ENCODE assay signal across 18 cellular contexts in the genomic region with DNA sequence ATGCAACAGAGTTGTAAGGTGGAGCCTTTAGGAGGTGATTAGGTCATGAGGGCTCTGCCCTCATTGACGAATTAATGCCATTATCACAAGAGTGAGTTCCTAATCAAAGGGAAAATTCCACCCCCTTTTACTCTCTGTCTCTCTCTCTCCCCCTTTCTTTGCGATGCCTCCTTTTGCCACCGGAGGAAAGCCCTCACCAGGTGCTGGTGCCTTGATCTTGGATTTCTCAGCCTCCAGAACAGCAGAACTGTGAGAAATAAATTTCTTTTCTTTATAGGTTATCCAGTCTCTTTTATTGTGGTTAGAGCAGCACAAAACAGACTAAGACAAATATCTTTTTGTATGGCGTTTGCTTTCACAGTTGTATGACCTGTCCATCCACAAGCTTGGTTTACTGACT.
A peak's percentile ranks its signal among the peaks of the same experiment; 100 is the strongest.
DNase-seq lines count a peak whose midpoint lies in the region; ATAC-seq and TF ChIP-seq lines count a peak whose summit lies in the region.
"Had no signal": no experiment of that assay in that cellular context is flagged by ENCODE, and none has a peak within 500 bp of the region (broad histone marks: within the 10 kb centered on the region; RNA-seq: fewer than 3 reads in every experiment).

No MANE protein-coding gene starts in this region.

- no peak overlapping the region for H2AK5ac ChIP-seq in mesendoderm (ENCODE audit: low read length)

- no peaks in the 10 kb centered on the region for H3K79me1 ChIP-seq in mesendoderm (ENCODE audit: low read length)

- H3K27ac Mint-ChIP-seq in GM23338 (no peak overlapping the region), endodermal cell (no peak overlapping the region)
- H3K27ac Mint-ChIP-seq: B cell; CD4-positive, CD25-positive, alpha-beta regulatory T cell; HFFc6; IgD-negative memory B cell had no signal

- H3K4me1 ChIP-seq in GM23338 (ENCODE audit: insufficient read depth) = no peaks in the 10 kb centered on the region
- H3K4me1 ChIP-seq in Loucy (ENCODE audit: insufficient read depth, low read length, poor library complexity, severe bottlenecking) = peaks cover 3% of the 10 kb centered on the region
- peaks cover 9% of the 10 kb centered on the region for H3K4me1 ChIP-seq in endodermal cell (ENCODE audit: control insufficient read depth, insufficient read depth, low read length)
- no peaks in the 10 kb centered on the region for H3K4me1 ChIP-seq in mesendoderm (ENCODE audit: control insufficient read depth, low read depth, low read length)
- H3K4me1 ChIP-seq: BLaER1 treated with 17β-estradiol and CSF1 and Interleukin-3, amounts not matched to agents 10 nM and 100 nM had no signal

- no peaks in the 10 kb centered on the region for H3K36me3 ChIP-seq in GM23338 (ENCODE audit: insufficient read depth)
- H3K36me3 ChIP-seq in Loucy (ENCODE audit: insufficient read depth, low read length) = no peaks in the 10 kb centered on the region
- no peaks in the 10 kb centered on the region for H3K36me3 ChIP-seq in endodermal cell (ENCODE audit: control insufficient read depth, insufficient read depth, low read length)
- H3K36me3 ChIP-seq in mesendoderm (ENCODE audit: control insufficient read depth, insufficient read depth, low read length) = no peaks in the 10 kb centered on the region
- H3K36me3 ChIP-seq: BLaER1 treated with 17β-estradiol and CSF1 and Interleukin-3, amounts not matched to agents 10 nM and 100 nM had no signal

- TF ChIP-seq CTCF in GM23338 (conservative IDR thresholded peaks at IDR 0.05; ENCODE audit: low read depth in 2 of 2) (0 out of 4 replicates have a peak, but pooled peaks of 1 of the 2 experiments have one; percentile 9), Loucy (conservative IDR thresholded peaks at IDR 0.05; ENCODE audit: low read length) (peak; percentile 25), endodermal cell (conservative IDR thresholded peaks at IDR 0.05) (peak; percentile 49)

- no peak overlapping the region for H3K56ac ChIP-seq in mesendoderm (ENCODE audit: low read length)

- no peak overlapping the region for H4K8ac ChIP-seq in mesendoderm (ENCODE audit: low read depth, low read length)

- ATAC-seq in GM23338 = peak; percentile 36; the same call in 2 of the 3 replicates
- ATAC-seq: HCT116 had no signal

- H4K20me1 ChIP-seq in GM23338 (replicated peaks; ENCODE audit: insufficient read depth) (no peaks in the 10 kb centered on the region), Loucy (ENCODE audit: insufficient read depth, low read length, poor library complexity, severe bottlenecking) (no peaks in the 10 kb centered on the region)
- H4K20me1 ChIP-seq: BLaER1 treated with 17β-estradiol and CSF1 and Interleukin-3, amounts not matched to agents 10 nM and 100 nM had no signal

- no peaks in the 10 kb centered on the region for H3K27me3 ChIP-seq in GM23338 (ENCODE audit: insufficient read depth)
- no peaks in the 10 kb centered on the region for H3K27me3 ChIP-seq in Loucy (ENCODE audit: insufficient read depth, low read length, poor library complexity, severe bottlenecking)
- peaks cover 53% of the 10 kb centered on the region for H3K27me3 ChIP-seq in endodermal cell (ENCODE audit: control insufficient read depth, insufficient read depth, low read length, poor library complexity, severe bottlenecking)
- H3K27me3 ChIP-seq in mesendoderm (ENCODE audit: insufficient read depth, low read length, poor library complexity) = no peaks in the 10 kb centered on the region
- H3K27me3 ChIP-seq: BLaER1 treated with 17β-estradiol and CSF1 and Interleukin-3, amounts not matched to agents 10 nM and 100 nM had no signal

- H3K79me2 ChIP-seq in GM23338 (replicated peaks; ENCODE audit: insufficient read depth) (no peaks in the 10 kb centered on the region), Loucy (ENCODE audit: insufficient read depth, low read length) (no peaks in the 10 kb centered on the region), mesendoderm (ENCODE audit: control insufficient read depth, insufficient read depth, low read length) (no peaks in the 10 kb centered on the region)

- H3K9me3 ChIP-seq in Loucy (ENCODE audit: insufficient read depth, low read depth, low read length) (no peaks in the 10 kb centered on the region), endodermal cell (ENCODE audit: control insufficient read depth, low read length) (peaks cover 4% of the 10 kb centered on the region)
- H3K9me3 ChIP-seq: BLaER1 treated with 17β-estradiol and CSF1 and Interleukin-3, amounts not matched to agents 10 nM and 100 nM had no signal

- H3K36me3 Mint-ChIP-seq in GM23338 (ENCODE audit: low read depth) = no peaks in the 10 kb centered on the region
- no peaks in the 10 kb centered on the region for H3K36me3 Mint-ChIP-seq in endodermal cell (ENCODE audit: low read depth)
- H3K36me3 Mint-ChIP-seq: CD4-positive, CD25-positive, alpha-beta regulatory T cell; IgD-negative memory B cell had no signal

- no peak overlapping the region for H2BK5ac ChIP-seq in mesendoderm (ENCODE audit: low read length)

- no peaks in the 10 kb centered on the region for H3K4me1 Mint-ChIP-seq in GM23338
- peaks cover 25% of the 10 kb centered on the region for H3K4me1 Mint-ChIP-seq in endodermal cell
- H3K4me1 Mint-ChIP-seq: B cell; CD4-positive, CD25-positive, alpha-beta regulatory T cell; CD8-positive, alpha-beta memory T cell had no signal

- no peak overlapping the region for H3K23ac ChIP-seq in mesendoderm (ENCODE audit: low read length)

- 50 to 80% methylated on average over 1 to 4 of the region's 4 CpGs for WGBS in endodermal cell (ENCODE audit: insufficient coverage in 1 of 2, insufficient read length in 1 of 2), 2 experiments
- no CpG with 5 or more reads among the region's 4 CpGs for WGBS in mesendoderm (ENCODE audit: extremely low coverage, insufficient coverage, low lambda C conversion rate)

- H3K9ac ChIP-seq in Loucy (ENCODE audit: low read depth, low read length, poor library complexity, severe bottlenecking) (no peak overlapping the region), endodermal cell (ENCODE audit: extremely low read depth, low read length, poor library complexity, severe bottlenecking) (no peak overlapping the region), mesendoderm (ENCODE audit: low read length) (no peak overlapping the region)
- H3K9ac ChIP-seq: BLaER1 treated with 17β-estradiol and CSF1 and Interleukin-3, amounts not matched to agents 10 nM and 100 nM had no signal

- H3F3A ChIP-seq in GM23338 (replicated peaks; ENCODE audit: low read depth) (no peaks in the 10 kb centered on the region), Loucy (ENCODE audit: low read depth) (no peaks in the 10 kb centered on the region)

- H2AFZ ChIP-seq in GM23338 = no peak overlapping the region
- no peak overlapping the region for H2AFZ ChIP-seq in Loucy (ENCODE audit: low read length)

- H3K4me3 ChIP-seq in GM23338 (no peak overlapping the region), Loucy (ENCODE audit: low read length, poor library complexity, severe bottlenecking) (no peak overlapping the region), endodermal cell (ENCODE audit: low read length) (no peak overlapping the region), mesendoderm (ENCODE audit: low read length) (no peak overlapping the region)
- H3K4me3 ChIP-seq: BLaER1 treated with 17β-estradiol and CSF1 and Interleukin-3, amounts not matched to agents 10 nM and 100 nM had no signal

- DNase-seq in GM23338 (ENCODE audit: low spot score) (peak; percentile 27), endodermal cell (no peak), mesendoderm (peak; percentile 14), HuH-7 (ENCODE audit: low spot score) (no peak), NCI-H345 treated with DMSO at 0.1 percent for 48 hours (lab: John Stamatoyannopoulos, UW; ENCODE audit: unreplicated experiment) (no peak)
- DNase-seq in activated CD8-positive, alpha-beta memory T cell treated with anti-CD3 and anti-CD28 coated beads, Interleukin-2, amount 50 U/mL, for 48 hours = no peak
- DNase-seq: CD4-positive, CD25-positive, alpha-beta regulatory T cell; CD8-positive, alpha-beta memory T cell; COR-L47; DMS 273 treated with DMSO at 0.1 percent for 48 hours; DMS53; HFFc6; KBM-7 had no signal

- H3K4ac ChIP-seq in mesendoderm (ENCODE audit: low read depth, low read length) = no peak overlapping the region

- H3K4me3 Mint-ChIP-seq in GM23338 (no peak overlapping the region), endodermal cell (no peak overlapping the region)
- H3K4me3 Mint-ChIP-seq: B cell; CD4-positive, CD25-positive, alpha-beta regulatory T cell; CD8-positive, alpha-beta memory T cell; HFFc6; IgD-negative memory B cell had no signal

- H2BK120ac ChIP-seq in mesendoderm (ENCODE audit: low read depth, low read length) = no peak overlapping the region

- no peak overlapping the region for H3K18ac ChIP-seq in mesendoderm (ENCODE audit: low read length)

- H3K9me2 ChIP-seq in GM23338 (ENCODE audit: insufficient read depth) = peaks cover 2% of the 10 kb centered on the region; the same call in 1 of the 2 replicates
- H3K9me2 ChIP-seq in Loucy (replicated peaks; ENCODE audit: low read depth, low read length) = no peaks in the 10 kb centered on the region

- no peak overlapping the region for H4K5ac ChIP-seq in mesendoderm (ENCODE audit: low read length)

- H3K27ac ChIP-seq in GM23338 (ENCODE audit: low read depth) = no peak overlapping the region
- H3K27ac ChIP-seq in endodermal cell (ENCODE audit: low read depth, low read length) = no peak overlapping the region
- no peak overlapping the region for H3K27ac ChIP-seq in mesendoderm (ENCODE audit: low read depth, low read length)
- H3K27ac ChIP-seq: BLaER1 treated with 17β-estradiol and CSF1 and Interleukin-3, amounts not matched to agents 10 nM and 100 nM had no signal

- H3K4me2 ChIP-seq in GM23338 (no peak overlapping the region), Loucy (ENCODE audit: low read depth, low read length, poor library complexity, severe bottlenecking) (no peak overlapping the region), mesendoderm (ENCODE audit: low read length) (no peak overlapping the region)
- H3K4me2 ChIP-seq: BLaER1 treated with 17β-estradiol and CSF1 and Interleukin-3, amounts not matched to agents 10 nM and 100 nM had no signal

- H3K9me3 Mint-ChIP-seq in GM23338 = no peaks in the 10 kb centered on the region
- peaks cover 3% of the 10 kb centered on the region for H3K9me3 Mint-ChIP-seq in endodermal cell
- H3K9me3 Mint-ChIP-seq: CD4-positive, CD25-positive, alpha-beta regulatory T cell; CD8-positive, alpha-beta memory T cell; HFFc6; IgD-negative memory B cell had no signal

- H2BK15ac ChIP-seq in mesendoderm (replicated peaks; ENCODE audit: low read depth) = no peak overlapping the region

- H3K27me3 Mint-ChIP-seq in GM23338 (ENCODE audit: insufficient read depth, low read depth, poor library complexity) (peaks cover 3% of the 10 kb centered on the region), endodermal cell (ENCODE audit: insufficient read depth) (peaks cover 53% of the 10 kb centered on the region)
- H3K27me3 Mint-ChIP-seq: B cell had no signal

Comparison
In these comparisons a context has a peak if more than half of its experiments do, and no peak if none do; other contexts are left out.
1. DNase-seq: peak in GM23338 (single experiment) and mesendoderm (single experiment); none in endodermal cell (single experiment), HuH-7 (single experiment), NCI-H345 treated with DMSO at 0.1 percent for 48 hours (single experiment) and activated CD8-positive, alpha-beta memory T cell treated with anti-CD3 and anti-CD28 coated beads, Interleukin-2, amount 50 U/mL, for 48 hours (single experiment).